In genomic region chr9:91857291-91857781, GRCh38 we compare ENCODE assay signal across 16 cellular contexts.
A peak's percentile ranks its signal among the peaks of the same experiment; 100 is the strongest.
DNase-seq lines count a peak whose midpoint lies in the region; ATAC-seq and TF ChIP-seq lines count a peak whose summit lies in the region.
"Had no signal": no experiment of that assay in that cellular context is flagged by ENCODE, and none has a peak within 500 bp of the region (broad histone marks: within the 10 kb centered on the region; RNA-seq: fewer than 3 reads in every experiment).

No MANE protein-coding gene starts in this region.

- peak overlapping the region; percentile 53 for H3K9ac ChIP-seq in neuronal stem cell (ENCODE audit: low read depth, low read length, poor library complexity)

- H3K79me2 ChIP-seq in hepatocyte = peaks cover 94% of the 10 kb centered on the region

- peaks cover 25% of the 10 kb centered on the region for H3K36me3 Mint-ChIP-seq in WTC11
- no peaks in the 10 kb centered on the region for H3K36me3 Mint-ChIP-seq in activated naive CD8-positive, alpha-beta T cell treated with anti-CD3 and anti-CD28 coated beads, Interleukin-2, amount 50 U/mL, for 24 hours (ENCODE audit: low read depth)

- no peak overlapping the region for H3K14ac ChIP-seq in neuronal stem cell (ENCODE audit: low read length)

- H2AK5ac ChIP-seq in neuronal stem cell (ENCODE audit: low read depth, low read length) = peak overlapping the region; percentile 68

- H3K4me2 ChIP-seq in hepatocyte (peak overlapping the region; percentile 66), neuronal stem cell (ENCODE audit: insufficient read depth, low read length, poor library complexity, severe bottlenecking) (no peak overlapping the region)

- H4K20me1 ChIP-seq in hepatocyte (ENCODE audit: insufficient read depth, poor library complexity, severe bottlenecking) = no peaks in the 10 kb centered on the region

- peaks cover 20% of the 10 kb centered on the region for H3K9me3 Mint-ChIP-seq in WTC11
- no peaks in the 10 kb centered on the region for H3K9me3 Mint-ChIP-seq in activated naive CD8-positive, alpha-beta T cell treated with anti-CD3 and anti-CD28 coated beads, Interleukin-2, amount 50 U/mL, for 24 hours
- H3K9me3 Mint-ChIP-seq: effector memory CD8-positive, alpha-beta T cell had no signal

- no peaks in the 10 kb centered on the region for H3K9me3 ChIP-seq in BE2C
- no peaks in the 10 kb centered on the region for H3K9me3 ChIP-seq in hepatocyte (ENCODE audit: low read depth)
- peaks cover 6 to 18% of the 10 kb centered on the region in 2 donors for H3K9me3 ChIP-seq in neuronal stem cell (replicated peaks in 1 of 2; ENCODE audit: control insufficient read depth in 2 of 2, insufficient read depth in 1 of 2, low read depth in 1 of 2, low read length in 2 of 2)
- H3K9me3 ChIP-seq: suprapubic skin had no signal

- no peaks in the 10 kb centered on the region for H3K27me3 ChIP-seq in BE2C
- H3K27me3 ChIP-seq in hepatocyte = no peaks in the 10 kb centered on the region
- H3K27me3 ChIP-seq in neuronal stem cell (ENCODE audit: control insufficient read depth in 3 of 3, insufficient read depth in 3 of 3, low read depth in 1 of 3, low read length in 3 of 3) = no peaks in the 10 kb centered on the region
- H3K27me3 ChIP-seq: suprapubic skin had no signal

- TF ChIP-seq CTCF in BE2C (IDR thresholded peaks at IDR 0.05; ENCODE audit: low read depth, low read length) = no peak
- TF ChIP-seq CTCF in WTC11 (IDR thresholded peaks at IDR 0.05) = no peak
- TF ChIP-seq CTCF in hepatocyte (IDR thresholded peaks at IDR 0.05; ENCODE audit: poor library complexity) = no peak

- peak overlapping the region; percentile 66 for H3K18ac ChIP-seq in neuronal stem cell (ENCODE audit: low read length)

- H3K27me3 Mint-ChIP-seq in WTC11 (ENCODE audit: low read depth) = no peaks in the 10 kb centered on the region
- H3K27me3 Mint-ChIP-seq in activated naive CD8-positive, alpha-beta T cell treated with anti-CD3 and anti-CD28 coated beads, Interleukin-2, amount 50 U/mL, for 24 hours = no peaks in the 10 kb centered on the region

- peaks cover 52% of the 10 kb centered on the region for H3K4me1 Mint-ChIP-seq in WTC11
- H3K4me1 Mint-ChIP-seq in activated naive CD8-positive, alpha-beta T cell treated with anti-CD3 and anti-CD28 coated beads, Interleukin-2, amount 50 U/mL, for 24 hours = no peaks in the 10 kb centered on the region

- H3K4ac ChIP-seq in neuronal stem cell (ENCODE audit: low read length) = no peak overlapping the region

- H3K9me2 ChIP-seq in hepatocyte (replicated peaks; ENCODE audit: insufficient read depth) = no peaks in the 10 kb centered on the region

- H3K27ac ChIP-seq in hepatocyte (peak overlapping the region; percentile 89), neuronal stem cell (replicated peaks; ENCODE audit: low read length) (peak overlapping the region; percentile 95)
- H3K27ac ChIP-seq: suprapubic skin, VCaP had no signal

- H3K4me1 ChIP-seq in BE2C (peaks cover 7% of the 10 kb centered on the region), hepatocyte (ENCODE audit: insufficient read depth) (peaks cover 25% of the 10 kb centered on the region), neuronal stem cell (ENCODE audit: control insufficient read depth in 2 of 2, insufficient read depth in 1 of 2, low read depth in 1 of 2, low read length in 2 of 2) (peaks cover 29 to 45% of the 10 kb centered on the region in 2 donors)
- H3K4me1 ChIP-seq: suprapubic skin had no signal

- H4K8ac ChIP-seq in neuronal stem cell (ENCODE audit: low read depth, low read length) = no peak overlapping the region

- peak overlapping the region; percentile 13 for H2BK15ac ChIP-seq in neuronal stem cell (ENCODE audit: low read length)

- H4K91ac ChIP-seq in neuronal stem cell (ENCODE audit: low read depth, low read length, poor library complexity) = no peak overlapping the region

- H2AFZ ChIP-seq in hepatocyte (peak overlapping the region; percentile 52), neuronal stem cell (ENCODE audit: low read length) (peak overlapping the region; percentile 76)

- DNase-seq in BE2C = peak; percentile 72
- peak; percentile 47 for DNase-seq in WTC11 (ENCODE audit: low spot score)
- peak; percentile 60 for DNase-seq in hepatocyte (ENCODE audit: low spot score)
- peak; percentile 62 for DNase-seq in neuronal stem cell (ENCODE audit: low spot score)
- no peak for DNase-seq in NCI-H1436 treated with DMSO at 0.1 percent for 48 hours (lab: John Stamatoyannopoulos, UW)
- no peak for DNase-seq in activated naive CD8-positive, alpha-beta T cell treated with anti-CD3 and anti-CD28 coated beads, Interleukin-2, amount 50 U/mL, for 24 hours
- DNase-seq in NOMO-1 treated with dmso at 0.1 percent for 144 hours (lab: John Stamatoyannopoulos, UW; ENCODE audit: unreplicated experiment) = no peak
- DNase-seq: activated gamma-delta T cell treated with Interleukin-2 at 50 U/mL for 16 hours; effector memory CD8-positive, alpha-beta T cell; Karpas-422; NCI-H1417; NCI-H510A; PC-3 had no signal

- POLR2A ChIA-PET in WTC11 (lab: Charles Lee) = interaction anchor here (0.6 kb wide), 1 partner anchor 982 kb away, joined by 3 read pairs; no protein-coding TSS in a partner anchor

- peaks cover 15% of the 10 kb centered on the region for H3K79me1 ChIP-seq in neuronal stem cell (ENCODE audit: low read depth, low read length)

- 33% methylated on average over 13 of the region's 16 CpGs for WGBS in hepatocyte (ENCODE audit: low lambda C conversion rate, missing lambda C conversion rate)
- no CpG with 5 or more reads among the region's 16 CpGs for WGBS in neuronal stem cell (ENCODE audit: extremely low coverage in 2 of 2, insufficient read length in 2 of 2, insufficient replicate concordance in 1 of 2), 2 donors

- ATAC-seq in WTC11 = peak; percentile 74
- ATAC-seq in GM18868 (IDR thresholded peaks at IDR 0.05; ENCODE audit: unreplicated experiment) = no peak
- no peak for ATAC-seq in activated naive CD8-positive, alpha-beta T cell treated with anti-CD3 and anti-CD28 coated beads, Interleukin-2, amount 50 U/mL, for 24 hours
- ATAC-seq: effector memory CD8-positive, alpha-beta T cell; PC-3 had no signal

- H3K4me3 ChIP-seq in BE2C (ENCODE audit: low read depth, low read length) = no peak overlapping the region; the same call in 1 of the 2 replicates
- H3K4me3 ChIP-seq in hepatocyte = no peak overlapping the region
- H3K4me3 ChIP-seq in neuronal stem cell (ENCODE audit: low read length in 2 of 2) = peak overlapping the region in 1 of 2 donors; percentile 16
- H3K4me3 ChIP-seq: suprapubic skin had no signal

- CTCF ChIA-PET in WTC11 (lab: Charles Lee) = interaction anchor here (0.6 to 2.2 kb wide), 4 partner anchors 10 to 99 kb away, joined by 3 to 12 read pairs (median 4); partner anchors contain the start of gene ROR2

- peak overlapping the region; percentile 2 for H2BK5ac ChIP-seq in neuronal stem cell (ENCODE audit: low read length)

- no peak overlapping the region for H3K27ac Mint-ChIP-seq in WTC11
- H3K27ac Mint-ChIP-seq in activated naive CD8-positive, alpha-beta T cell treated with anti-CD3 and anti-CD28 coated beads, Interleukin-2, amount 50 U/mL, for 24 hours = no peak overlapping the region

- H3K4me3 Mint-ChIP-seq in WTC11 = no peak overlapping the region
- H3K4me3 Mint-ChIP-seq in activated naive CD8-positive, alpha-beta T cell treated with anti-CD3 and anti-CD28 coated beads, Interleukin-2, amount 50 U/mL, for 24 hours = no peak overlapping the region
- H3K4me3 Mint-ChIP-seq: effector memory CD8-positive, alpha-beta T cell had no signal

- H3K23ac ChIP-seq in neuronal stem cell (ENCODE audit: low read depth, low read length, poor library complexity) = no peak overlapping the region

- peaks cover 5% of the 10 kb centered on the region; the same call in 1 of the 2 replicates for H3K36me3 ChIP-seq in BE2C
- no peaks in the 10 kb centered on the region for H3K36me3 ChIP-seq in hepatocyte (replicated peaks; ENCODE audit: insufficient read depth, low read depth)
- H3K36me3 ChIP-seq in neuronal stem cell (replicated peaks in 1 of 2; ENCODE audit: control insufficient read depth in 2 of 2, insufficient read depth in 2 of 2, low read length in 2 of 2) = peaks cover 0 to 2% of the 10 kb centered on the region in 2 donors
- H3K36me3 ChIP-seq: suprapubic skin had no signal

- H2BK120ac ChIP-seq in neuronal stem cell (ENCODE audit: low read depth, low read length) = no peak overlapping the region

- H2BK12ac ChIP-seq in neuronal stem cell (ENCODE audit: low read length) = no peak overlapping the region

TF ChIP-seq in WTC11, 78 proteins besides CTCF, POLR2A, EP300 and RAD21 (continues in another document):
- TF ChIP-seq, protein P1, sequence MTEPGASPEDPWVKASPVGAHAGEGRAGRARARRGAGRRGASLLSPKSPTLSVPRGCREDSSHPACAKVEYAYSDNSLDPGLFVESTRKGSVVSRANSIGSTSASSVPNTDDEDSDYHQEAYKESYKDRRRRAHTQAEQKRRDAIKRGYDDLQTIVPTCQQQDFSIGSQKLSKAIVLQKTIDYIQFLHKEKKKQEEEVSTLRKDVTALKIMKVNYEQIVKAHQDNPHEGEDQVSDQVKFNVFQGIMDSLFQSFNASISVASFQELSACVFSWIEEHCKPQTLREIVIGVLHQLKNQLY (CRISPR knock-in tag; IDR thresholded peaks at IDR 0.05) = no peak
- TF ChIP-seq JUN (CRISPR knock-in tag; IDR thresholded peaks at IDR 0.05) = no peak
- no peak for TF ChIP-seq HMGA2 (CRISPR knock-in tag; IDR thresholded peaks at IDR 0.05)
- TF ChIP-seq MYBL2 (CRISPR knock-in tag; IDR thresholded peaks at IDR 0.05) = no peak
- TF ChIP-seq ZNF232 (CRISPR knock-in tag; IDR thresholded peaks at IDR 0.05) = no peak

Comparison
In these comparisons a context has a peak if more than half of its experiments do, and no peak if none do; other contexts are left out.
1. DNase-seq: peak in BE2C (single experiment), WTC11 (single experiment), hepatocyte (single experiment) and neuronal stem cell (single experiment); none in NCI-H1436 treated with DMSO at 0.1 percent for 48 hours (single experiment), activated naive CD8-positive, alpha-beta T cell treated with anti-CD3 and anti-CD28 coated beads, Interleukin-2, amount 50 U/mL, for 24 hours (single experiment) and NOMO-1 treated with dmso at 0.1 percent for 144 hours (single experiment).